Comparison of ENCODE assay signal across 25 cellular contexts in the genomic region with DNA sequence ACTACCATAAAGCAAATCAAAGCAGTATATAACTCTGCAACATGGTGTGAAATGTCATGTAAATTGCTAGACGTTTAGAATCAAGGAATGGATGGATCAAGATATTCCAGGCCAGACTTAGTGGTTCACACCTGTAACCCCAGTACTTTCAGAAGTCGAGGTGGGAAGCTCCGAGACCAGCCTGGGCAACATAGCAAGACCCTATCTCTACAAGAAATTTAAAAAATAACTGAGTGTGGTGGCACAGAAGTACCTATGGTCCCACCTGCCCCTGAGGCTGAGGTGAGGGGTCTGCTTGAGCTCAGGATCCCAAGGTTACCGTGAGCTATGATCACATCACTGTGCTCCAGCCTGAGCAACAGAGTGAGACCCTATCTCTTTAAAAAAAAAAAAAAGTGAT.
"Had no signal": no experiment of that assay in that cellular context is flagged by ENCODE, and none has a peak within 500 bp of the region (broad histone marks: within the 10 kb centered on the region; RNA-seq: fewer than 3 reads in every experiment).

No MANE protein-coding gene starts in this region.

- H3K9me3 ChIP-seq: breast epithelium, upper lobe of left lung, vagina had no signal

- H3K4me3 ChIP-seq: breast epithelium, skin epidermis, upper lobe of left lung, vagina had no signal

- ATAC-seq: left colon; sciatic nerve; stimulated activated naive CD8-positive, alpha-beta T cell treated with anti-CD3 and anti-CD28 coated beads, Interleukin-15, amount 100 ng/mL, for 72 hours had no signal

- H3K36me3 ChIP-seq: breast epithelium, upper lobe of left lung, vagina had no signal

- DNase-seq: activated CD4-positive, alpha-beta T cell treated with anti-CD3 and anti-CD28 coated beads for 1 hour; activated CD4-positive, alpha-beta T cell treated with anti-CD3 and anti-CD28 coated beads, Interleukin-2, amount 50 U/mL, for 48 hours; activated CD8-positive, alpha-beta memory T cell treated with anti-CD3 and anti-CD28 coated beads, Interleukin-2, amount 50 U/mL, for 48 hours; activated naive CD8-positive, alpha-beta T cell treated with anti-CD3 and anti-CD28 coated beads, Interleukin-2, amount 10 ng/mL, durations not matched to agents 7 days and 5 days; activated T-cell treated with anti-CD3 and anti-CD28 coated beads, Interleukin-2, amount 50 U/mL, for 24 hours; amniotic stem cell; central memory CD4-positive, alpha-beta T cell; head of caudate nucleus; hypothalamus; immature natural killer cell; kidney; left colon; mammary epithelial cell; naive B cell; stimulated activated CD4-positive, alpha-beta T cell treated with anti-CD3 and anti-CD28 coated beads, Interleukin-12 subunit alpha, Interleukin-12 subunit beta, amount 100 ng/mL, for 4 hours; stimulated activated CD4-positive, alpha-beta T cell treated with anti-CD3 and anti-CD28 coated beads, Interleukin-4, amount 100 ng/mL, for 1 hour; stimulated activated naive CD8-positive, alpha-beta T cell treated with anti-CD3 and anti-CD28 coated beads, Interleukin-15, amount 100 ng/mL, for 72 hours; substantia nigra; T-helper 2 cell; upper lobe of left lung had no signal

- H3K27me3 Mint-ChIP-seq: activated naive CD8-positive, alpha-beta T cell treated with anti-CD3 and anti-CD28 coated beads, Interleukin-2, amount 10 ng/mL, durations not matched to agents 7 days and 5 days; activated T-cell treated with anti-CD3 and anti-CD28 coated beads, Interleukin-2, amount 50 U/mL, for 24 hours; naive B cell; stimulated activated naive CD8-positive, alpha-beta T cell treated with anti-CD3 and anti-CD28 coated beads, Interleukin-15, amount 100 ng/mL, for 72 hours had no signal

- H3K27me3 ChIP-seq: breast epithelium, upper lobe of left lung, vagina had no signal

- H3K9me3 Mint-ChIP-seq: activated T-cell treated with anti-CD3 and anti-CD28 coated beads, Interleukin-2, amount 50 U/mL, for 24 hours; activated T-helper 2 cell treated with anti-CD3 and anti-CD28 coated beads, Interferon-gamma antibody, Interleukin-2, Interleukin-4, amounts not matched to agents 10 μg/mL and 5 μg/mL and 100 μg/mL, durations not matched to agents 14 hours and 24 hours and 36 hours; immature natural killer cell; naive B cell; stimulated activated naive CD8-positive, alpha-beta T cell treated with anti-CD3 and anti-CD28 coated beads, Interleukin-15, amount 100 ng/mL, for 72 hours had no signal

- H3K36me3 Mint-ChIP-seq: naive B cell had no signal

- H3K27ac ChIP-seq: breast epithelium, upper lobe of left lung, vagina had no signal
